In genomic region chr6:149946631-149947030, GRCh38 we compare ENCODE assay signal across 15 cellular contexts. TPM values are rescaled to one million over a fixed set of nuclear protein-coding genes. Genes with fewer than 3 reads are reported as not detected.
"Had no signal": no experiment of that assay in that cellular context is flagged by ENCODE, and none has a peak within 500 bp of the region (broad histone marks: within the 10 kb centered on the region; RNA-seq: fewer than 3 reads in every experiment).

No MANE protein-coding gene starts in this region.

RNA-seq across cellular contexts. Expression of gene ULBP2, which starts 4.8 kb away (rescaled TPM):
- total RNA-seq: activated T-helper 17 cell treated with anti-CD3 and anti-CD28 coated beads, Interleukin-2, amount 50 U/mL, for 72 hours had no signal

RNA-seq across cellular contexts. Expression of gene ULBP1, which starts 17.1 kb away (rescaled TPM):
- total RNA-seq: body of pancreas had no signal

RNA-seq across cellular contexts. Expression of gene RAET1G, which starts 23.7 kb away (rescaled TPM):
- total RNA-seq: activated B cell treated with CpG ODN at 0.5 μM for 24 hours; activated CD4-positive, alpha-beta memory T cell treated with anti-CD3 and anti-CD28 coated beads, Interleukin-2, amount 10 ng/mL, durations not matched to agents 7 days and 5 days; activated CD4-positive, alpha-beta T cell treated with anti-CD3 and anti-CD28 coated beads for 36 hours; activated CD4-positive, alpha-beta T cell treated with anti-CD3 and anti-CD28 coated beads, Interleukin-2, amount 10 ng/mL, durations not matched to agents 7 days and 5 days; activated CD8-positive, alpha-beta memory T cell treated with anti-CD3 and anti-CD28 coated beads, Interleukin-2, amount 10 ng/mL, durations not matched to agents 7 days and 5 days; activated CD8-positive, alpha-beta T cell treated with anti-CD3 and anti-CD28 coated beads, Interleukin-2, amount 10 ng/mL, durations not matched to agents 7 days and 5 days; activated naive CD4-positive, alpha-beta T cell treated with anti-CD3 and anti-CD28 coated beads for 36 hours; activated naive CD4-positive, alpha-beta T cell treated with anti-CD3 and anti-CD28 coated beads, Interleukin-2, amount 50 U/mL, for 72 hours; activated naive CD8-positive, alpha-beta T cell treated with anti-CD3 and anti-CD28 coated beads for 36 hours; activated T-cell treated with anti-CD3 and anti-CD28 coated beads, Interleukin-2, amount 50 U/mL, for 4 hours; activated T-cell treated with anti-CD3 and anti-CD28 coated beads, Interleukin-2, amount 50 U/mL, for 72 hours; activated T-helper 17 cell treated with anti-CD3 and anti-CD28 coated beads, Interleukin-2, amount 50 U/mL, for 72 hours; astrocyte; body of pancreas had no signal

RNA-seq across cellular contexts. Expression of gene RAET1E, which starts 48.7 kb away (rescaled TPM):
- total RNA-seq: activated B cell treated with CpG ODN at 0.5 μM for 24 hours; activated CD4-positive, alpha-beta memory T cell treated with anti-CD3 and anti-CD28 coated beads, Interleukin-2, amount 10 ng/mL, durations not matched to agents 7 days and 5 days; activated CD4-positive, alpha-beta T cell treated with anti-CD3 and anti-CD28 coated beads for 36 hours; activated CD4-positive, alpha-beta T cell treated with anti-CD3 and anti-CD28 coated beads, Interleukin-2, amount 10 ng/mL, durations not matched to agents 7 days and 5 days; activated CD8-positive, alpha-beta memory T cell treated with anti-CD3 and anti-CD28 coated beads, Interleukin-2, amount 10 ng/mL, durations not matched to agents 7 days and 5 days; activated CD8-positive, alpha-beta T cell treated with anti-CD3 and anti-CD28 coated beads, Interleukin-2, amount 10 ng/mL, durations not matched to agents 7 days and 5 days; activated naive CD4-positive, alpha-beta T cell treated with anti-CD3 and anti-CD28 coated beads for 36 hours; activated naive CD8-positive, alpha-beta T cell treated with anti-CD3 and anti-CD28 coated beads for 36 hours; activated T-cell treated with anti-CD3 and anti-CD28 coated beads, Interleukin-2, amount 50 U/mL, for 4 hours; activated T-cell treated with anti-CD3 and anti-CD28 coated beads, Interleukin-2, amount 50 U/mL, for 72 hours; activated T-helper 1 cell treated with anti-CD3 and anti-CD28 coated beads, Interleukin-12 subunit alpha, Interleukin-12 subunit beta, Interleukin-2, Interleukin-4 antibody, amounts not matched to agents 30 ng/mL and 10 ng/mL and 1 ng/mL, durations not matched to agents 14 hours and 24 hours and 36 hours; astrocyte; body of pancreas had no signal
